In genomic region chr17:80992077-80992947, GRCh38 we compare ENCODE assay signal across 8 cellular contexts. TPM values are rescaled to one million over a fixed set of nuclear protein-coding genes. Genes with fewer than 3 reads are reported as not detected.
DNase-seq lines count a peak whose midpoint lies in the region; ATAC-seq and TF ChIP-seq lines count a peak whose summit lies in the region.

No MANE protein-coding gene starts in this region.

- H3K27me3 ChIP-seq in mammary epithelial cell (ENCODE audit: insufficient read depth, low read length) (no peaks in the 10 kb centered on the region), lower lobe of right lung (ENCODE audit: low read depth) (no peaks in the 10 kb centered on the region), upper lobe of left lung (no peaks in the 10 kb centered on the region)

- no peak for TF ChIP-seq POLR2A in upper lobe of left lung (IDR thresholded peaks at IDR 0.05)

- dilution Hi-C loops in mammary epithelial cell (cut with HindIII; ENCODE audit: low sequenced_read_pairs), result no loop called here

- H3K9ac ChIP-seq in mammary epithelial cell (ENCODE audit: insufficient read depth, low read length), result peak overlapping the region; percentile 69

- H4K20me1 ChIP-seq in mammary epithelial cell (ENCODE audit: insufficient read depth, low read length), result no peaks in the 10 kb centered on the region

- ATAC-seq in lower lobe of right lung, result peak; percentile 2 to 20
- peak in 1 of 2 donors; percentile 35 for ATAC-seq in upper lobe of left lung (ENCODE audit: low FRiP score in 2 of 2)

- intact Hi-C loops in mammary epithelial cell (cut with micrococcal nuclease), result no loop called here
- intact Hi-C loops in lower lobe of right lung (cut with DNase I), result no loop called here

- H3K4me2 ChIP-seq in mammary epithelial cell (ENCODE audit: insufficient read depth, low read depth, low read length), result peak overlapping the region; percentile 99

- DNase-seq in GM13977 (ENCODE audit: low spot score) (peak; percentile 72), HuH-7.5 (ENCODE audit: low spot score) (peak; percentile 74), mammary epithelial cell (no peak), lower lobe of right lung (peak; percentile 47), upper lobe of left lung (peak in 1 of 2 donors; percentile 89), RKO (ENCODE audit: low spot score) (no peak), DMS153 (lab: John Stamatoyannopoulos, UW) (no peak), NCI-H187 treated with DMSO at 0.1 percent for 48 hours (lab: John Stamatoyannopoulos, UW) (no peak)

- TF ChIP-seq EP300 in upper lobe of left lung (IDR thresholded peaks at IDR 0.05), result no peak

- in situ Hi-C loops in GM13977 (cut with MboI; ENCODE audit: low pct_unique_long_range_greater_than_20kb, low sequenced_read_pairs, unreplicated experiment) (no loop called here), mammary epithelial cell (cut with MboI; ENCODE audit: low sequenced_read_pairs in 2 of 2) (loop anchor here in 1 of 2 donors (25.0 kb wide), 1 partner anchor 580 kb away; the partner anchor contains the start of gene ENDOV)

- H3K9me3 ChIP-seq in mammary epithelial cell (replicated peaks; ENCODE audit: insufficient read depth, low read length), result no peaks in the 10 kb centered on the region
- H3K9me3 ChIP-seq in lower lobe of right lung, result no peaks in the 10 kb centered on the region
- H3K9me3 ChIP-seq in upper lobe of left lung, result no peaks in the 10 kb centered on the region

- 4% methylated on average over 36 of the region's 90 CpGs for whole genome bisulfite sequencing in mammary epithelial cell (ENCODE audit: low coverage, missing lambda C conversion rate)
- WGBS in upper lobe of left lung, 2 donors, result 9 to 14% methylated on average over 18 to 23 of the region's 90 CpGs

- H3K4me3 ChIP-seq in mammary epithelial cell (replicated peaks in 1 of 3; ENCODE audit: insufficient read depth in 1 of 3, low read depth in 2 of 3, low read length in 3 of 3) (peak overlapping the region; percentile 70 to 77 (median 75)), lower lobe of right lung (peak overlapping the region; percentile 87), upper lobe of left lung (peak overlapping the region; percentile 67 to 99 (median 96))

- BruUV-seq in mammary epithelial cell (replicated peaks; lab: Mats Ljungman, UMichigan), result no TSS peak

- CTCF ChIA-PET in mammary epithelial cell (lab: Charles Lee; ENCODE audit: low non-redundant PET), result no interaction called here

- H3K27ac ChIP-seq in mammary epithelial cell (ENCODE audit: insufficient read depth, low read depth, low read length), result peak overlapping the region; percentile 58
- H3K27ac ChIP-seq in lower lobe of right lung, result peak overlapping the region; percentile 79
- H3K27ac ChIP-seq in upper lobe of left lung, result peak overlapping the region; percentile 66 to 90 (median 76)

- H2AFZ ChIP-seq in mammary epithelial cell (ENCODE audit: low read depth, low read length), result peak overlapping the region; percentile 89

- H3K79me2 ChIP-seq in mammary epithelial cell (ENCODE audit: insufficient read depth, low read length), result peaks cover 21% of the 10 kb centered on the region

- TF ChIP-seq CTCF in GM13977 (IDR thresholded peaks at IDR 0.05; ENCODE audit: extremely low read depth, insufficient read depth, missing control alignments) (no peak), mammary epithelial cell (conservative IDR thresholded peaks at IDR 0.05 in 1 of 2, IDR thresholded peaks at IDR 0.05 in 1 of 2; ENCODE audit: extremely low read depth in 1 of 2, insufficient read depth in 1 of 2, low read depth in 1 of 2, low read length in 2 of 2) (no peak), lower lobe of right lung (IDR thresholded peaks at IDR 0.05) (no peak), upper lobe of left lung (IDR thresholded peaks at IDR 0.05) (no peak)

- H3K36me3 ChIP-seq in mammary epithelial cell (ENCODE audit: insufficient read depth, low read length), result peaks cover 4% of the 10 kb centered on the region
- H3K36me3 ChIP-seq in lower lobe of right lung, result peaks cover 25% of the 10 kb centered on the region
- peaks cover 4 to 28% (median 26%) of the 10 kb centered on the region in 4 donors for H3K36me3 ChIP-seq in upper lobe of left lung

- H3K4me1 ChIP-seq in mammary epithelial cell (ENCODE audit: insufficient read depth, low read length), result peaks cover 26% of the 10 kb centered on the region
- H3K4me1 ChIP-seq in lower lobe of right lung, result peaks cover 34% of the 10 kb centered on the region
- H3K4me1 ChIP-seq in upper lobe of left lung, result peaks cover 19 to 62% (median 41%) of the 10 kb centered on the region in 4 donors

RNA-seq across cellular contexts. Expression of gene CHMP6, which starts 0.7 kb away (rescaled TPM):
- total RNA-seq in mammary epithelial cell (10 to 100 TPM; 12.0 to 28.1 TPM), lower lobe of right lung (28.8 TPM), upper lobe of left lung (10 to 100 TPM; 29.5 to 75.4 (median 34.8) TPM)
- polyA plus RNA-seq in mammary epithelial cell, result 22.9 TPM
- polyA minus RNA-seq in mammary epithelial cell, result 33.4 TPM

RNA-seq across cellular contexts. Expression of gene BAIAP2, which starts 42.6 kb away (rescaled TPM):
- 100 to 1,000 TPM in 1 of 2 donors, 10 to 100 TPM in 1; 30.8 to 114 TPM for total RNA-seq in mammary epithelial cell
- 40.7 TPM for polyA plus RNA-seq in mammary epithelial cell
- 24.5 TPM for polyA minus RNA-seq in mammary epithelial cell
- total RNA-seq in lower lobe of right lung, result 119 TPM
- 100 to 1,000 TPM in 5 of 6 donors, 10 to 100 TPM in 1; 90.7 to 231 (median 123) TPM for total RNA-seq in upper lobe of left lung

Comparison
In these comparisons a context has a peak if more than half of its experiments do, and no peak if none do; other contexts are left out.
1. DNase-seq: peak in GM13977 (single experiment), HuH-7.5 (single experiment) and lower lobe of right lung (single experiment); none in mammary epithelial cell (single experiment), RKO (single experiment), DMS153 (single experiment) and NCI-H187 treated with DMSO at 0.1 percent for 48 hours (single experiment).
2. Peak in every context shown above with its lines, with median percentiles within 50 percentile points of each other: H3K27ac ChIP-seq and H3K4me3 ChIP-seq.